Comparison of ENCODE assay signal across 13 cellular contexts in genomic region chr11:78432956-78433355, GRCh38.
"Had no signal": no experiment of that assay in that cellular context is flagged by ENCODE, and none has a peak within 500 bp of the region (broad histone marks: within the 10 kb centered on the region; RNA-seq: fewer than 3 reads in every experiment).

No MANE protein-coding gene starts in this region.

- H3K27ac ChIP-seq: epithelial cell of prostate, gastroesophageal sphincter, left lung, prostate gland, spleen, thoracic aorta had no signal

- H3K36me3 ChIP-seq: left lung, prostate gland, thoracic aorta had no signal

- ATAC-seq: activated CD8-positive, alpha-beta T cell treated with anti-CD3 and anti-CD28 coated beads for 36 hours; activated T-cell treated with anti-CD3 and anti-CD28 coated beads, Interleukin-2, amount 50 U/mL, for 4 hours; gastroesophageal sphincter; sciatic nerve; T-helper 17 cell had no signal

- DNase-seq: activated effector memory CD4-positive, alpha-beta T cell treated with Interleukin-2 at 50 U/mL for 16 hours; activated T-cell treated with anti-CD3 and anti-CD28 coated beads, Interleukin-2, amount 50 U/mL, for 4 hours; effector CD8-positive, alpha-beta T cell; left lung; occipital lobe; spleen; T-helper 17 cell had no signal

- H3K4me1 ChIP-seq: prostate gland had no signal

- H3K27me3 ChIP-seq: gastroesophageal sphincter, left lung, spleen had no signal

- H3K4me3 ChIP-seq: gastroesophageal sphincter, left lung, prostate gland, spleen, thoracic aorta had no signal

- H3K9me3 ChIP-seq: gastroesophageal sphincter, left lung, prostate gland, spleen, thoracic aorta had no signal
